ENCODE assay signal across 1 cellular context in the genomic region with DNA sequence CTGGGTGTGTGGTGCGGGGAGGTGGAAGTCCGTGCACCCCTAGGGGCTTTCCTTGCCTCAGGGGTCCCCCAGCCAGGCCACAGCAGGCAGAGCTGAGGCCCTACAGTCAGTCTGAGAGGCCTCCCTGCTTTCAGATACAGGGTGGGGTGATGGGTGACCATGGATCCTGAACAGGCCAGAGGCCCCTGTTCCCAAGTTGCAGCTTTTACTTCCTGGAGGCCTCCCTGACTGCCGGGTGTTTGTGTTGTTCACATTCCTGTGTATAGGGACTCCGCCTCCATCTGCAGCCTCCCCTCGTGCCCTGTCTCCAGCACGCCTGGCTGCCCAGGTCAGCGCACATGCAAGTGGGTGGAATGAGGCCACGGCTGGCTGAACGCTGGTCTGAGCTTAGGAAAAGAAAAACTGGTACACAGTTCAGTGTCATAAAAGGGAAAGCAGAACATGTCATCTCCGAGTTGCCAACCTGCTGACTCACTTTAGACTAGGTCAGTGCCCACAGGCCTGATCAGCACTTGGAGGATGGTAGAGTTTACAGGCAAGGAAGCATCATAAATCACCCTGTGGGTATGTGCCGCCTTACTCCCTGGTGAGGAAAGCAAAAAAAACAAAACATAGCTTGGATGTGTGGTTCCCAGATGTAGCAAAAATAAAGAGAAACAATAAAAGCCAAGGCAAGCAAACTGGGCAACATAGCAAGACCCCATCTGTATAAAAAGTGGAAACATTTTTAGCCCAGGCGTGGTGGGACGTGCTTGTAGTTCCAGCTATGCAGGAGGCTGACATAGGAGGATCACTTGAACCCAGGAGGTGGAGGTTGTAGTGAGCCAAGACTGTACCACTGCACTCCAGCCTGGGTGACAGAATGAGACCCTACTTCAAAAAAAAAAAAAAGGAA.
TF ChIP-seq lines count a peak whose summit lies in the region.

No MANE protein-coding gene starts in this region.

TF ChIP-seq in HepG2, 621 proteins besides CTCF, POLR2A, EP300 and RAD21 (continued from another document):
- TF ChIP-seq HINFP (CRISPR knock-in tag; IDR thresholded peaks at IDR 0.05; ENCODE audit: low read depth) (peak; percentile 72; the same call in 1 of the 2 replicates), DDIT3 (CRISPR knock-in tag; IDR thresholded peaks at IDR 0.05) (no peak), ZNF101 (CRISPR knock-in tag; IDR thresholded peaks at IDR 0.05; ENCODE audit: borderline replicate concordance, low read depth) (no peak), ZNF484 (CRISPR knock-in tag; IDR thresholded peaks at IDR 0.05; ENCODE audit: borderline replicate concordance, low read depth) (no peak), SMARCC2 (IDR thresholded peaks at IDR 0.05) (peak; percentile 2; the same call in 1 of the 2 replicates), REPIN1 (CRISPR knock-in tag; IDR thresholded peaks at IDR 0.05; ENCODE audit: borderline replicate concordance, low read depth) (peak; percentile 65), ISX (CRISPR knock-in tag; conservative IDR thresholded peaks at IDR 0.05) (no peak), ZNF552 (CRISPR knock-in tag; IDR thresholded peaks at IDR 0.05; ENCODE audit: borderline replicate concordance) (peak; percentile 89), ZNF672 (CRISPR knock-in tag; IDR thresholded peaks at IDR 0.05) (no peak), BORCS8-MEF2B (CRISPR knock-in tag; IDR thresholded peaks at IDR 0.05) (peak; percentile 93), MTA3 (CRISPR knock-in tag; IDR thresholded peaks at IDR 0.05) (no peak), FIP1L1 (IDR thresholded peaks at IDR 0.05; ENCODE audit: borderline replicate concordance, insufficient read depth, low read depth, low read length) (no peak), AGO2 (optimal IDR thresholded peaks at IDR 0.05; ENCODE audit: low read depth, low read length) (no peak), ZNF317 (CRISPR knock-in tag; IDR thresholded peaks at IDR 0.05) (peak; percentile 73; the same call in 1 of the 2 replicates), RFX1 (IDR thresholded peaks at IDR 0.05) (no peak), ZNF138 (CRISPR knock-in tag; IDR thresholded peaks at IDR 0.05; ENCODE audit: low read depth) (no peak), ZNF569 (CRISPR knock-in tag; IDR thresholded peaks at IDR 0.05; ENCODE audit: borderline replicate concordance) (0 out of 2 replicates have a peak, but pooled peaks have one; percentile 28), MAFF (IDR thresholded peaks at IDR 0.05; ENCODE audit: low read depth, low read length) (no peak), ZXDC (CRISPR knock-in tag; IDR thresholded peaks at IDR 0.05) (no peak)
- TF ChIP-seq, protein P1, sequence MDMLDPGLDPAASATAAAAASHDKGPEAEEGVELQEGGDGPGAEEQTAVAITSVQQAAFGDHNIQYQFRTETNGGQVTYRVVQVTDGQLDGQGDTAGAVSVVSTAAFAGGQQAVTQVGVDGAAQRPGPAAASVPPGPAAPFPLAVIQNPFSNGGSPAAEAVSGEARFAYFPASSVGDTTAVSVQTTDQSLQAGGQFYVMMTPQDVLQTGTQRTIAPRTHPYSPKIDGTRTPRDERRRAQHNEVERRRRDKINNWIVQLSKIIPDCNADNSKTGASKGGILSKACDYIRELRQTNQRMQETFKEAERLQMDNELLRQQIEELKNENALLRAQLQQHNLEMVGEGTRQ (IDR thresholded peaks at IDR 0.05; ENCODE audit: low read depth, low read length), result peak; percentile 21; the same call in 1 of the 2 replicates
- TF ChIP-seq, protein P1 (CRISPR knock-in tag; IDR thresholded peaks at IDR 0.05; ENCODE audit: borderline replicate concordance), result no peak
- TF ChIP-seq, protein P2, sequence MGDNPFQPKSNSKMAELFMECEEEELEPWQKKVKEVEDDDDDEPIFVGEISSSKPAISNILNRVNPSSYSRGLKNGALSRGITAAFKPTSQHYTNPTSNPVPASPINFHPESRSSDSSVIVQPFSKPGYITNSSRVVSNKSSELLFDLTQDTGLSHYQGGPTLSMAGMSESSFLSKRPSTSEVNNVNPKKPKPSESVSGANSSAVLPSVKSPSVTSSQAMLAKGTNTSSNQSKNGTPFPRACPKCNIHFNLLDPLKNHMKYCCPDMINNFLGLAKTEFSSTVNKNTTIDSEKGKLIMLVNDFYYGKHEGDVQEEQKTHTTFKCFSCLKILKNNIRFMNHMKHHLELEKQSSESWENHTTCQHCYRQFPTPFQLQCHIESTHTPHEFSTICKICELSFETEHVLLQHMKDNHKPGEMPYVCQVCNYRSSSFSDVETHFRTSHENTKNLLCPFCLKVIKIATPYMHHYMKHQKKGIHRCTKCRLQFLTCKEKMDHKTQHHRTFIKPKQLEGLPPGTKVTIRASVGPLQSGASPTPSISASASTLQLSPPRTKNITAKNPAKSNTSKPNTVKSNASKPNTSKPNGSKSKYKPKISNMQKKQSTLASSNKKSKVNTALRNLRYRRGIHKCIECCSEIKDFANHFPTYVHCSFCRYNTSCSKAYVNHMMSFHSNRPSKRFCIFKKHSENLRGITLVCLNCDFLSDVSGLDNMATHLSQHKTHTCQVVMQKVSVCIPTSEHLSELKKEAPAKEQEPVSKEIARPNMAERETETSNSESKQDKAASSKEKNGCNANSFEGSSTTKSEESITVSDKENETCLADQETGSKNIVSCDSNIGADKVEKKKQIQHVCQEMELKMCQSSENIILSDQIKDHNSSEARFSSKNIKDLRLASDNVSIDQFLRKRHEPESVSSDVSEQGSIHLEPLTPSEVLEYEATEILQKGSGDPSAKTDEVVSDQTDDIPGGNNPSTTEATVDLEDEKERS (CRISPR knock-in tag; IDR thresholded peaks at IDR 0.05), result peak; percentile 87; the same call in 1 of the 2 replicates
- TF ChIP-seq, protein P3, sequence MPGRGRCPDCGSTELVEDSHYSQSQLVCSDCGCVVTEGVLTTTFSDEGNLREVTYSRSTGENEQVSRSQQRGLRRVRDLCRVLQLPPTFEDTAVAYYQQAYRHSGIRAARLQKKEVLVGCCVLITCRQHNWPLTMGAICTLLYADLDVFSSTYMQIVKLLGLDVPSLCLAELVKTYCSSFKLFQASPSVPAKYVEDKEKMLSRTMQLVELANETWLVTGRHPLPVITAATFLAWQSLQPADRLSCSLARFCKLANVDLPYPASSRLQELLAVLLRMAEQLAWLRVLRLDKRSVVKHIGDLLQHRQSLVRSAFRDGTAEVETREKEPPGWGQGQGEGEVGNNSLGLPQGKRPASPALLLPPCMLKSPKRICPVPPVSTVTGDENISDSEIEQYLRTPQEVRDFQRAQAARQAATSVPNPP (CRISPR knock-in tag; IDR thresholded peaks at IDR 0.05), result no peak
- TF ChIP-seq, protein P4, sequence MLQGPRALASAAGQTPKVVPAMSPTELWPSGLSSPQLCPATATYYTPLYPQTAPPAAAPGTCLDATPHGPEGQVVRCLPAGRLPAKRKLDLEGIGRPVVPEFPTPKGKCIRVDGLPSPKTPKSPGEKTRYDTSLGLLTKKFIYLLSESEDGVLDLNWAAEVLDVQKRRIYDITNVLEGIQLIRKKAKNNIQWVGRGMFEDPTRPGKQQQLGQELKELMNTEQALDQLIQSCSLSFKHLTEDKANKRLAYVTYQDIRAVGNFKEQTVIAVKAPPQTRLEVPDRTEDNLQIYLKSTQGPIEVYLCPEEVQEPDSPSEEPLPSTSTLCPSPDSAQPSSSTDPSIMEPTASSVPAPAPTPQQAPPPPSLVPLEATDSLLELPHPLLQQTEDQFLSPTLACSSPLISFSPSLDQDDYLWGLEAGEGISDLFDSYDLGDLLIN (CRISPR knock-in tag; IDR thresholded peaks at IDR 0.05; ENCODE audit: borderline replicate concordance), result no peak
- TF ChIP-seq, protein P5, sequence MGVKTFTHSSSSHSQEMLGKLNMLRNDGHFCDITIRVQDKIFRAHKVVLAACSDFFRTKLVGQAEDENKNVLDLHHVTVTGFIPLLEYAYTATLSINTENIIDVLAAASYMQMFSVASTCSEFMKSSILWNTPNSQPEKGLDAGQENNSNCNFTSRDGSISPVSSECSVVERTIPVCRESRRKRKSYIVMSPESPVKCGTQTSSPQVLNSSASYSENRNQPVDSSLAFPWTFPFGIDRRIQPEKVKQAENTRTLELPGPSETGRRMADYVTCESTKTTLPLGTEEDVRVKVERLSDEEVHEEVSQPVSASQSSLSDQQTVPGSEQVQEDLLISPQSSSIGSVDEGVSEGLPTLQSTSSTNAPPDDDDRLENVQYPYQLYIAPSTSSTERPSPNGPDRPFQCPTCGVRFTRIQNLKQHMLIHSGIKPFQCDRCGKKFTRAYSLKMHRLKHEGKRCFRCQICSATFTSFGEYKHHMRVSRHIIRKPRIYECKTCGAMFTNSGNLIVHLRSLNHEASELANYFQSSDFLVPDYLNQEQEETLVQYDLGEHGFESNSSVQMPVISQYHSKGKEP (CRISPR knock-in tag; IDR thresholded peaks at IDR 0.05), result 0 out of 2 replicates have a peak, but pooled peaks have one; percentile 69
